ENCODE assay signal across 1 cellular context in the genomic region with DNA sequence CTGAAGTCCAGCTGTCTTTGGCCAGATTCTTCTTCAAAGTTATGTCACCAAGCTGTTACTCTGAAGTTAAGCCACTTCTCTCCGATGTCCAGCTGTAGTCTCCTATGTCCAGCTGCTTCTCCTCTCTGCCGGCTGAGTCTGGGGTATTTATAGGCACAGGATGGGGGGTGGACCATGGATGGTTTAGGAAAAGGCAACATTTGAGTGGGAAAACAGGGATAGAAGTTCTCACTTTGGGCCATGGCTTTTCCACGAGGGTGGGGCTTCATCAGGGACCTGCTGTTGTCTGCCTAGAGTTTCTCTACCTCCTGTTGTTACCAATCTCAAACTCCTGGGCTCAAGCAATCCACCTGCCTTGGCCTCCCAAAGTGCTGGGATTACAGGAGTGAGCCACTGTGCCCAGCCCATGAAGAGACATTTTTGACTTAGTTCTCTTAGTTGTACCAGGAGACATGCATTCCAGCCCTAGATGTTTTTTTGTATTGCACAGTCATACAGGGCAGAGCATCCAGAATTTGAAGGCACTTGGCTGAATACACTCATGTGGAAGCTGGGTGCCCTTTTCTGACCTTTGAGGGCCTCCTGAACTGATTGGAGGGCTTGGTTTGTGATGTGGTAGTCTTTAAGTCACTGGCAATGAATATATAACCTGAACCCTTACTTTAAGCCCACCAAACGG.
TF ChIP-seq lines count a peak whose summit lies in the region.

No MANE protein-coding gene starts in this region.

TF ChIP-seq in HepG2, 621 proteins besides CTCF, POLR2A, EP300 and RAD21 (continued from another document):
- peak; percentile 12; the same call in 1 of the 2 replicates for TF ChIP-seq ARID4A (CRISPR knock-in tag; IDR thresholded peaks at IDR 0.05; ENCODE audit: borderline replicate concordance)
- 0 out of 2 replicates have a peak, but pooled peaks have one; percentile 2 for TF ChIP-seq ZFY (CRISPR knock-in tag; IDR thresholded peaks at IDR 0.05)
- no peak for TF ChIP-seq ZNF225 (CRISPR knock-in tag; IDR thresholded peaks at IDR 0.05)
- TF ChIP-seq SRY (CRISPR knock-in tag; IDR thresholded peaks at IDR 0.05) = 0 out of 2 replicates have a peak, but pooled peaks have one; percentile 14
- TF ChIP-seq AKAP8 (CRISPR knock-in tag; IDR thresholded peaks at IDR 0.05) = 0 out of 2 replicates have a peak, but pooled peaks have one; percentile 6
- peak; percentile 78; the same call in 1 of the 2 replicates for TF ChIP-seq NCOA1 (CRISPR knock-in tag; IDR thresholded peaks at IDR 0.05)
- TF ChIP-seq TBX2 (CRISPR knock-in tag; IDR thresholded peaks at IDR 0.05; ENCODE audit: borderline replicate concordance) = 0 out of 2 replicates have a peak, but pooled peaks have one; percentile 2
